ENCODE assay signal across 23 cellular contexts in the genomic region with DNA sequence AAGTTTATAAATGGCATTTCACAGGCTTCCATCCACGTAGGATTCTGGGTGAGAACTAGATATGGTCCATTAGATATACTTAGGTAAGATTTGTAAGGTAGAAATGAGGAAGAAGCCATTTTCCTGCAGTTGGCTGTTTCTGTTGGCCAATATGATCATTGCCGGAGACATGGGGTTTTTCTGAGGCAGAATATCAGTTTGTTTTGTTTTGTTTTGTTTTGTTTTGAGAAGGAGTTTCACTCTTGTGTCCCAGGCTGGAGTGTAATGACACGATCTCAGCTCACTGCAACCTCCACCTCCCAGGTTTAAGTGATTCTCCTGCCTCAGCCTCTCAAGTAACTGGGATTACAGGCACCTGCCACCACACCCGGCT.
"Had no signal": no experiment of that assay in that cellular context is flagged by ENCODE, and none has a peak within 500 bp of the region (broad histone marks: within the 10 kb centered on the region; RNA-seq: fewer than 3 reads in every experiment).

No MANE protein-coding gene starts in this region.

- H3K4me1 ChIP-seq: esophagus muscularis mucosa, pancreas, right atrium auricular region, upper lobe of right lung had no signal

- H3K4me3 ChIP-seq: dorsolateral prefrontal cortex, esophagus muscularis mucosa, gastrocnemius medialis, pancreas, psoas muscle, right atrium auricular region, upper lobe of right lung had no signal

- H3K27ac ChIP-seq: dorsolateral prefrontal cortex, esophagus muscularis mucosa, gastrocnemius medialis, pancreas, psoas muscle, right atrium auricular region, upper lobe of right lung had no signal

- H3K27ac Mint-ChIP-seq: activated CD8-positive, alpha-beta T cell treated with anti-CD3 and anti-CD28 coated beads, Interleukin-2, amount 10 ng/mL, durations not matched to agents 7 days and 5 days; activated naive CD4-positive, alpha-beta T cell treated with anti-CD3 and anti-CD28 coated beads, Interleukin-2, amount 50 U/mL, for 72 hours; brain; effector memory CD8-positive, alpha-beta T cell; nephron had no signal

- ATAC-seq: activated CD8-positive, alpha-beta T cell treated with anti-CD3 and anti-CD28 coated beads, Interleukin-2, amount 10 ng/mL, durations not matched to agents 7 days and 5 days; activated naive CD4-positive, alpha-beta T cell treated with anti-CD3 and anti-CD28 coated beads, Interleukin-2, amount 50 U/mL, for 72 hours; effector memory CD8-positive, alpha-beta T cell; gastrocnemius medialis; pancreas; psoas muscle; upper lobe of right lung had no signal

- H3K4me1 Mint-ChIP-seq: brain had no signal

- H3K9me3 Mint-ChIP-seq: activated naive CD4-positive, alpha-beta T cell treated with anti-CD3 and anti-CD28 coated beads, Interleukin-2, amount 50 U/mL, for 72 hours; brain; effector memory CD8-positive, alpha-beta T cell; nephron had no signal

- H3K27me3 ChIP-seq: dorsolateral prefrontal cortex, gastrocnemius medialis, pancreas, right atrium auricular region, upper lobe of right lung had no signal

- H3K4me3 Mint-ChIP-seq: activated CD8-positive, alpha-beta T cell treated with anti-CD3 and anti-CD28 coated beads, Interleukin-2, amount 10 ng/mL, durations not matched to agents 7 days and 5 days; brain; effector memory CD8-positive, alpha-beta T cell; nephron had no signal

- FAIRE-seq: colon, islet of Langerhans, pancreas had no signal

- DNase-seq: activated CD4-positive, alpha-beta T cell treated with anti-CD3 and anti-CD28 coated beads for 1 hour; activated CD4-positive, alpha-beta T cell treated with anti-CD3 and anti-CD28 coated beads, Interleukin-2, amount 50 U/mL, for 1 hour; activated CD8-positive, alpha-beta T cell treated with anti-CD3 and anti-CD28 coated beads, Interleukin-2, amount 10 ng/mL, durations not matched to agents 7 days and 5 days; activated gamma-delta T cell treated with Interleukin-2 at 50 U/mL for 16 hours; activated T-cell treated with anti-CD3 and anti-CD28 coated beads, Interleukin-2, amount 50 U/mL, for 1 hour; aorta; caudate nucleus; dorsolateral prefrontal cortex; effector memory CD8-positive, alpha-beta T cell; gastrocnemius medialis; pancreas; psoas muscle; stimulated activated CD4-positive, alpha-beta T cell treated with anti-CD3 and anti-CD28 coated beads, Interleukin-4, amount 100 ng/mL, for 24 hours; stimulated activated naive CD4-positive, alpha-beta T cell treated with Interleukin-2 at 50 U/mL for 16 hours; T-helper 9 cell; upper lobe of right lung had no signal

- H3K36me3 Mint-ChIP-seq: brain had no signal

- H3K9me3 ChIP-seq: esophagus muscularis mucosa, gastrocnemius medialis, pancreas, psoas muscle, right atrium auricular region, upper lobe of right lung had no signal

- H3K36me3 ChIP-seq: esophagus muscularis mucosa, gastrocnemius medialis, pancreas, right atrium auricular region, upper lobe of right lung had no signal

- H3K27me3 Mint-ChIP-seq: effector memory CD8-positive, alpha-beta T cell had no signal
